2 cellular contexts compared by ENCODE assay signal in the genomic region with DNA sequence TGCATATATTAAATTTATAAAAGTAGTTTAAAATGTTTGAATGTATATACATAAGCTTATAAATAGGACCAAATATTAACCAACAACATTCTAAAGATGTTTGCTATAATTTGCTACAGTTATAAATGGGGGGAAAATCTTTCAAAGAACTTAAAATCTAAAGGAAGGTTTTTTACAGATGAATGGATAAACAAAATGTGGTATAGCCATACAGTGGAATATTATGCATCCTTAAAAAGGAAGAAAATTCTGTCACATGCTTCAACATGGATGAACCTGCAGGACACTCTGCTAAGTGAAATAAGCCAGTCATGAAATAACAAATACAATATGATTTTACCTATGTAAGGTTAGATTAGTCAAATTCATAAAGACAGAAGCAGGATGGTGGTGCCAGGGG.
TF ChIP-seq lines count a peak whose summit lies in the region.

No MANE protein-coding gene starts in this region.

TF ChIP-seq in SK-N-SH treated with all-trans-retinoic acid at 6 μM for 48 hours, 23 proteins besides CTCF, POLR2A, EP300 and RAD21 (continued from another document):
- TF ChIP-seq, protein P1, sequence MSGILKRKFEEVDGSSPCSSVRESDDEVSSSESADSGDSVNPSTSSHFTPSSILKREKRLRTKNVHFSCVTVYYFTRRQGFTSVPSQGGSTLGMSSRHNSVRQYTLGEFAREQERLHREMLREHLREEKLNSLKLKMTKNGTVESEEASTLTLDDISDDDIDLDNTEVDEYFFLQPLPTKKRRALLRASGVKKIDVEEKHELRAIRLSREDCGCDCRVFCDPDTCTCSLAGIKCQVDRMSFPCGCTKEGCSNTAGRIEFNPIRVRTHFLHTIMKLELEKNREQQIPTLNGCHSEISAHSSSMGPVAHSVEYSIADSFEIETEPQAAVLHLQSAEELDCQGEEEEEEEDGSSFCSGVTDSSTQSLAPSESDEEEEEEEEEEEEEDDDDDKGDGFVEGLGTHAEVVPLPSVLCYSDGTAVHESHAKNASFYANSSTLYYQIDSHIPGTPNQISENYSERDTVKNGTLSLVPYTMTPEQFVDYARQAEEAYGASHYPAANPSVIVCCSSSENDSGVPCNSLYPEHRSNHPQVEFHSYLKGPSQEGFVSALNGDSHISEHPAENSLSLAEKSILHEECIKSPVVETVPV (CRISPR knock-in tag; IDR thresholded peaks at IDR 0.05) = no peak

TF ChIP-seq in SK-N-SH, 30 proteins besides CTCF, POLR2A, EP300 and RAD21 (continued from another document):
- TF ChIP-seq POLR2AphosphoS5 (IDR thresholded peaks at IDR 0.05; ENCODE audit: low read depth, low read length) (no peak), FOXM1 (IDR thresholded peaks at IDR 0.05; ENCODE audit: low read depth) (no peak)
- TF ChIP-seq, protein P2, sequence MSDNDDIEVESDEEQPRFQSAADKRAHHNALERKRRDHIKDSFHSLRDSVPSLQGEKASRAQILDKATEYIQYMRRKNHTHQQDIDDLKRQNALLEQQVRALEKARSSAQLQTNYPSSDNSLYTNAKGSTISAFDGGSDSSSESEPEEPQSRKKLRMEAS (IDR thresholded peaks at IDR 0.05; ENCODE audit: low read depth) = no peak
